ENCODE assay signal across 1 cellular context in genomic region chr16:10579965-10580918, GRCh38.
TF ChIP-seq lines count a peak whose summit lies in the region.

Gene EMP2, minus strand, starts transcription at chr16:10580598. Its CDS starts 32,981 bp downstream, at chr16:10547617.

TF ChIP-seq in HEK293, 187 proteins besides CTCF, POLR2A, EP300 and RAD21 (continued from another document and continues in another):
- TF ChIP-seq INSM2 (tag by site-specific recombination; IDR thresholded peaks at IDR 0.05) (no peak), ZFP37 (tag by site-specific recombination; IDR thresholded peaks at IDR 0.05) (peak; percentile 90), HOXD13 (CRISPR knock-in tag; IDR thresholded peaks at IDR 0.05; ENCODE audit: borderline replicate concordance) (no peak), PATZ1 (tag by site-specific recombination; IDR thresholded peaks at IDR 0.05) (peak; percentile 76), ZBTB1 (tag by site-specific recombination; IDR thresholded peaks at IDR 0.05) (no peak), TRIM28 (IDR thresholded peaks at IDR 0.05; ENCODE audit: borderline replicate concordance, low read length) (no peak), ZNF654 (tag by site-specific recombination; IDR thresholded peaks at IDR 0.05; ENCODE audit: low read depth) (no peak), PRDM1 (tag by site-specific recombination; IDR thresholded peaks at IDR 0.05) (peak; percentile 83), IKZF3 (tag by site-specific recombination; IDR thresholded peaks at IDR 0.05) (peak; percentile 91), ZBTB17 (tag by site-specific recombination; IDR thresholded peaks at IDR 0.05) (peak; percentile 62; the same call in 1 of the 2 replicates), ZFHX2 (tag by site-specific recombination; conservative IDR thresholded peaks at IDR 0.05) (peak; percentile 82), ZNF24 (tag by site-specific recombination; IDR thresholded peaks at IDR 0.05) (no peak), GFI1B (tag by site-specific recombination; IDR thresholded peaks at IDR 0.05) (no peak), PBX3 (CRISPR knock-in tag; IDR thresholded peaks at IDR 0.05) (0 out of 2 replicates have a peak, but pooled peaks have one; percentile 22), ZNF792 (tag by site-specific recombination; IDR thresholded peaks at IDR 0.05) (no peak), KLF10 (tag by site-specific recombination; IDR thresholded peaks at IDR 0.05) (0 out of 2 replicates have a peak, but pooled peaks have one; percentile 30), ZNF423 (tag by site-specific recombination; IDR thresholded peaks at IDR 0.05) (no peak), TCF7L2 (IDR thresholded peaks at IDR 0.05; ENCODE audit: borderline replicate concordance, low read depth, low read length) (no peak), PRDM4 (tag by site-specific recombination; IDR thresholded peaks at IDR 0.05) (no peak), ZNF510 (tag by site-specific recombination; IDR thresholded peaks at IDR 0.05; ENCODE audit: insufficient replicate concordance) (no peak), ZFP3 (tag by site-specific recombination; IDR thresholded peaks at IDR 0.05; ENCODE audit: low read depth) (no peak), ZNF639 (tag by site-specific recombination; IDR thresholded peaks at IDR 0.05) (peak; percentile 39; the same call in 1 of the 2 replicates), ZNF394 (tag by site-specific recombination; IDR thresholded peaks at IDR 0.05; ENCODE audit: borderline replicate concordance) (no peak), ZNF121 (tag by site-specific recombination; IDR thresholded peaks at IDR 0.05) (no peak), ZNF549 (tag by site-specific recombination; IDR thresholded peaks at IDR 0.05) (no peak), ZNF785 (tag by site-specific recombination; IDR thresholded peaks at IDR 0.05) (no peak; the same call in 1 of the 2 replicates), ZNF629 (tag by site-specific recombination; IDR thresholded peaks at IDR 0.05) (peak; percentile 63), ZSCAN30 (tag by site-specific recombination; IDR thresholded peaks at IDR 0.05) (peak; percentile 62; the same call in 1 of the 2 replicates), ZNF473 (tag by site-specific recombination; IDR thresholded peaks at IDR 0.05) (no peak), ZNF302 (tag by site-specific recombination; IDR thresholded peaks at IDR 0.05; ENCODE audit: low read depth) (no peak), ZNF114 (tag by site-specific recombination; IDR thresholded peaks at IDR 0.05) (no peak), BCL11B (tag by site-specific recombination; IDR thresholded peaks at IDR 0.05; ENCODE audit: low read depth) (no peak), TSHZ1 (tag by site-specific recombination; IDR thresholded peaks at IDR 0.05; ENCODE audit: borderline replicate concordance) (no peak), ZNF324 (tag by site-specific recombination; IDR thresholded peaks at IDR 0.05) (no peak), ZNF335 (tag by site-specific recombination; conservative IDR thresholded peaks at IDR 0.05) (peak; percentile 93), ZNF132 (tag by site-specific recombination; IDR thresholded peaks at IDR 0.05; ENCODE audit: borderline replicate concordance) (no peak), WT1 (tag by site-specific recombination; IDR thresholded peaks at IDR 0.05) (no peak; the same call in 1 of the 2 replicates), ZNF621 (tag by site-specific recombination; IDR thresholded peaks at IDR 0.05) (no peak), ZNF398 (tag by site-specific recombination; IDR thresholded peaks at IDR 0.05) (0 out of 2 replicates have a peak, but pooled peaks have one; percentile 48), ZBTB44 (tag by site-specific recombination; IDR thresholded peaks at IDR 0.05) (no peak), SP7 (tag by site-specific recombination; IDR thresholded peaks at IDR 0.05) (peak; percentile 46; the same call in 1 of the 2 replicates), ZNF521 (tag by site-specific recombination; IDR thresholded peaks at IDR 0.05) (no peak), ZSCAN18 (tag by site-specific recombination; IDR thresholded peaks at IDR 0.05) (no peak), OSR2 (tag by site-specific recombination; IDR thresholded peaks at IDR 0.05) (no peak), ZNF530 (tag by site-specific recombination; IDR thresholded peaks at IDR 0.05; ENCODE audit: low read depth) (no peak), ZNF488 (tag by site-specific recombination; IDR thresholded peaks at IDR 0.05) (0 out of 2 replicates have a peak, but pooled peaks have one; percentile 28), ZNF211 (tag by site-specific recombination; IDR thresholded peaks at IDR 0.05; ENCODE audit: low read depth) (no peak), MYNN (tag by site-specific recombination; IDR thresholded peaks at IDR 0.05; ENCODE audit: borderline replicate concordance) (no peak)
